In the genomic region with DNA sequence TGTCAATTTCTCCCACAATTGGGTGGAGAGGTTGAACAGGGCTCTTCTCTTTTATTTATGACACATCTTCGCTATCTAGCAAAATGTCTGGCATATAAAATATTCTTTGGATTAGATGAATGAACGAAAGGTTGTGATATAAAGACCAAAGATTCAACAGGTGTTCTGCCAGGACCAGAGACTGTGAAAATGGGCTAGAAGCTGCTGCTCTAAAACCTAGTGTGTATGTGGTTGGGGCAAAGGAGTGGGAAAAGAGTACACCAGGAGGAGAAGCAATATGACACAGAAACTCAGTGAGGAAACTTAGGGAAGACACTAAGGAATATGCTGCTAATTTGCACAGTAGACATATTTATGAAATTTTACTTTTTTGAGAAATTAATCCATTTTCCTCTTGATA, we compare ENCODE assay signal across 31 cellular contexts.
"Had no signal": no experiment of that assay in that cellular context is flagged by ENCODE, and none has a peak within 500 bp of the region (broad histone marks: within the 10 kb centered on the region; RNA-seq: fewer than 3 reads in every experiment).

No MANE protein-coding gene starts in this region.

- H3K36me3 ChIP-seq: ascending aorta, breast epithelium, cardiac muscle cell, colonic mucosa, esophagus squamous epithelium, gastroesophageal sphincter, heart right ventricle had no signal

- H3K9me3 Mint-ChIP-seq: activated B cell treated with CpG ODN at 0.5 μM for 24 hours; activated T-cell treated with anti-CD3 and anti-CD28 coated beads, Interleukin-2, amount 50 U/mL, for 24 hours; activated T-cell treated with anti-CD3 and anti-CD28 coated beads, Interleukin-2, amount 50 U/mL, for 72 hours had no signal

- FAIRE-seq: endometrium, endothelial cell of umbilical vein had no signal

- H3K4me1 ChIP-seq: ascending aorta, breast epithelium, colonic mucosa, gastroesophageal sphincter had no signal

- H3K27me3 ChIP-seq: ascending aorta, breast epithelium, cardiac muscle cell, colonic mucosa, esophagus squamous epithelium, gastroesophageal sphincter, heart right ventricle had no signal

- ATAC-seq: activated CD4-positive, alpha-beta T cell treated with anti-CD3 and anti-CD28 coated beads for 36 hours; activated CD4-positive, CD25-positive, alpha-beta regulatory T cell treated with anti-CD3 and anti-CD28 coated beads, Interleukin-2, amount 50 U/mL, for 24 hours; activated naive CD4-positive, alpha-beta T cell treated with anti-CD3 and anti-CD28 coated beads, Interleukin-2, amount 50 U/mL, for 72 hours; activated T-cell treated with anti-CD3 and anti-CD28 coated beads, Interleukin-2, amount 50 U/mL, for 72 hours; gastroesophageal sphincter; heart right ventricle had no signal

- H3K27me3 Mint-ChIP-seq: activated B cell treated with CpG ODN at 0.5 μM for 24 hours; activated CD4-positive, alpha-beta memory T cell treated with anti-CD3 and anti-CD28 coated beads, Interleukin-2, amount 10 ng/mL, durations not matched to agents 7 days and 5 days; activated CD4-positive, alpha-beta T cell treated with anti-CD3 and anti-CD28 coated beads for 36 hours; activated CD4-positive, alpha-beta T cell treated with anti-CD3 and anti-CD28 coated beads, Interleukin-2, amount 10 ng/mL, durations not matched to agents 7 days and 5 days; activated naive CD8-positive, alpha-beta T cell treated with anti-CD3 and anti-CD28 coated beads, Interleukin-2, amount 10 ng/mL, durations not matched to agents 7 days and 5 days; activated T-cell treated with anti-CD3 and anti-CD28 coated beads, Interleukin-2, amount 50 U/mL, for 24 hours had no signal

- DNase-seq: activated B cell treated with CpG ODN at 0.5 μM for 24 hours; activated CD4-positive, alpha-beta memory T cell treated with anti-CD3 and anti-CD28 coated beads, Interleukin-2, amount 10 ng/mL, durations not matched to agents 7 days and 5 days; activated CD4-positive, alpha-beta T cell treated with anti-CD3 and anti-CD28 coated beads for 36 hours; activated CD4-positive, alpha-beta T cell treated with anti-CD3 and anti-CD28 coated beads, Interleukin-2, amount 10 ng/mL, durations not matched to agents 7 days and 5 days; activated CD4-positive, alpha-beta T cell treated with anti-CD3 and anti-CD28 coated beads, Interleukin-2, amount 50 U/mL, for 4 hours; activated CD8-positive, alpha-beta memory T cell treated with anti-CD3 and anti-CD28 coated beads, Interleukin-2, amount 50 U/mL, for 48 hours; activated gamma-delta T cell treated with Interleukin-2 at 50 U/mL for 16 hours; activated naive CD4-positive, alpha-beta T cell treated with Interleukin-2 at 50 U/mL for 16 hours; activated naive CD8-positive, alpha-beta T cell treated with anti-CD3 and anti-CD28 coated beads, Interleukin-2, amount 10 ng/mL, durations not matched to agents 7 days and 5 days; activated T-cell treated with anti-CD3 and anti-CD28 coated beads for 4 hours; activated T-cell treated with anti-CD3 and anti-CD28 coated beads, Interleukin-2, amount 50 U/mL, for 24 hours; activated T-cell treated with anti-CD3 and anti-CD28 coated beads, Interleukin-2, amount 50 U/mL, for 72 hours; central memory CD4-positive, alpha-beta T cell; cerebellar nuclear complex; colonic mucosa; effector CD8-positive, alpha-beta T cell; esophagus squamous epithelium; foreskin melanocyte; heart right ventricle; T-helper 2 cell had no signal

- H3K27ac Mint-ChIP-seq: activated B cell treated with CpG ODN at 0.5 μM for 24 hours; activated CD4-positive, alpha-beta memory T cell treated with anti-CD3 and anti-CD28 coated beads, Interleukin-2, amount 10 ng/mL, durations not matched to agents 7 days and 5 days; activated CD4-positive, alpha-beta T cell treated with anti-CD3 and anti-CD28 coated beads for 36 hours; activated CD4-positive, alpha-beta T cell treated with anti-CD3 and anti-CD28 coated beads, Interleukin-2, amount 10 ng/mL, durations not matched to agents 7 days and 5 days; activated naive CD4-positive, alpha-beta T cell treated with anti-CD3 and anti-CD28 coated beads, Interleukin-2, amount 50 U/mL, for 72 hours; activated naive CD8-positive, alpha-beta T cell treated with anti-CD3 and anti-CD28 coated beads, Interleukin-2, amount 10 ng/mL, durations not matched to agents 7 days and 5 days; activated T-cell treated with anti-CD3 and anti-CD28 coated beads, Interleukin-2, amount 50 U/mL, for 24 hours; activated T-cell treated with anti-CD3 and anti-CD28 coated beads, Interleukin-2, amount 50 U/mL, for 72 hours; brain had no signal

- H3K4me3 ChIP-seq: ascending aorta, breast epithelium, cardiac muscle cell, colonic mucosa, esophagus squamous epithelium, gastroesophageal sphincter, heart right ventricle had no signal

- H3K27ac ChIP-seq: ascending aorta, breast epithelium, cardiac muscle cell, colonic mucosa, epithelial cell of prostate, esophagus squamous epithelium, gastroesophageal sphincter, VCaP had no signal

- H3K36me3 Mint-ChIP-seq: activated naive CD4-positive, alpha-beta T cell treated with anti-CD3 and anti-CD28 coated beads, Interleukin-2, amount 50 U/mL, for 72 hours; activated naive CD8-positive, alpha-beta T cell treated with anti-CD3 and anti-CD28 coated beads, Interleukin-2, amount 10 ng/mL, durations not matched to agents 7 days and 5 days; brain had no signal

- H3K4me3 Mint-ChIP-seq: activated B cell treated with CpG ODN at 0.5 μM for 24 hours; activated CD4-positive, alpha-beta memory T cell treated with anti-CD3 and anti-CD28 coated beads, Interleukin-2, amount 10 ng/mL, durations not matched to agents 7 days and 5 days; activated CD4-positive, alpha-beta T cell treated with anti-CD3 and anti-CD28 coated beads for 36 hours; activated CD4-positive, alpha-beta T cell treated with anti-CD3 and anti-CD28 coated beads, Interleukin-2, amount 10 ng/mL, durations not matched to agents 7 days and 5 days; activated naive CD8-positive, alpha-beta T cell treated with anti-CD3 and anti-CD28 coated beads, Interleukin-2, amount 10 ng/mL, durations not matched to agents 7 days and 5 days; activated T-cell treated with anti-CD3 and anti-CD28 coated beads, Interleukin-2, amount 50 U/mL, for 24 hours; activated T-cell treated with anti-CD3 and anti-CD28 coated beads, Interleukin-2, amount 50 U/mL, for 72 hours; brain had no signal

- H3K9me3 ChIP-seq: ascending aorta, breast epithelium, colonic mucosa, esophagus squamous epithelium, gastroesophageal sphincter, heart right ventricle had no signal
